In genomic region chr3:53707222-53707621, GRCh38 we compare ENCODE assay signal across 18 cellular contexts.
DNase-seq lines count a peak whose midpoint lies in the region; ATAC-seq and TF ChIP-seq lines count a peak whose summit lies in the region.
"Had no signal": no experiment of that assay in that cellular context is flagged by ENCODE, and none has a peak within 500 bp of the region (broad histone marks: within the 10 kb centered on the region; RNA-seq: fewer than 3 reads in every experiment).

No MANE protein-coding gene starts in this region.

- H3K9me3 ChIP-seq in neural cell (ENCODE audit: low read length), result no peaks in the 10 kb centered on the region
- H3K9me3 ChIP-seq in SK-N-SH, result no peaks in the 10 kb centered on the region
- H3K9me3 ChIP-seq: BE2C had no signal

- no peaks in the 10 kb centered on the region for H3K27me3 ChIP-seq in HL-60 (ENCODE audit: insufficient read depth, poor library complexity, severe bottlenecking)
- no peaks in the 10 kb centered on the region for H3K27me3 ChIP-seq in neural cell (ENCODE audit: insufficient read depth, low read depth, low read length)
- no peaks in the 10 kb centered on the region; the same call in none of the 2 replicates for H3K27me3 ChIP-seq in SK-N-SH (ENCODE audit: insufficient read depth)
- H3K27me3 ChIP-seq: BE2C had no signal

- H3K27ac Mint-ChIP-seq in CD14-positive monocyte, result no peak overlapping the region
- H3K27ac Mint-ChIP-seq: CD4-positive, CD25-positive, alpha-beta regulatory T cell had no signal

- H3K27ac ChIP-seq in HL-60 (replicated peaks) (peak overlapping the region; percentile 72), neural cell (ENCODE audit: low read length) (no peak overlapping the region), SK-N-SH (ENCODE audit: low read depth in 2 of 2, low read length in 1 of 2) (no peak overlapping the region)
- H3K27ac ChIP-seq: PC-9 had no signal

- peak overlapping the region; percentile 14 for H3K4me2 ChIP-seq in neural cell (ENCODE audit: low read length)
- no peak overlapping the region for H3K4me2 ChIP-seq in SK-N-SH
- H3K4me2 ChIP-seq: PC-9 had no signal

- H3K79me2 ChIP-seq in neural cell (replicated peaks; ENCODE audit: insufficient read depth, low read length) (no peaks in the 10 kb centered on the region), SK-N-SH (ENCODE audit: insufficient read depth) (no peaks in the 10 kb centered on the region)

- H4K20me1 ChIP-seq in neural cell (ENCODE audit: insufficient read depth) (no peaks in the 10 kb centered on the region), SK-N-SH (ENCODE audit: insufficient read depth) (no peaks in the 10 kb centered on the region)

- TF ChIP-seq CTCF in HL-60 (IDR thresholded peaks at IDR 0.05; ENCODE audit: insufficient read depth, low read length), result no peak
- no peak for TF ChIP-seq CTCF in neural cell (IDR thresholded peaks at IDR 0.05; ENCODE audit: poor library complexity, severe bottlenecking)
- TF ChIP-seq CTCF in CD14-positive monocyte (IDR thresholded peaks at IDR 0.05), result no peak
- TF ChIP-seq CTCF in SK-N-SH (IDR thresholded peaks at IDR 0.05), result no peak

- H3K36me3 ChIP-seq in neural cell (ENCODE audit: insufficient read depth, low read length) (no peaks in the 10 kb centered on the region), SK-N-SH (replicated peaks in 1 of 2; ENCODE audit: control insufficient read depth in 1 of 2, insufficient read depth in 2 of 2, low read length in 1 of 2) (no peaks in the 10 kb centered on the region)
- H3K36me3 ChIP-seq: BE2C had no signal

- H3K36me3 Mint-ChIP-seq in CD14-positive monocyte, result no peaks in the 10 kb centered on the region
- H3K36me3 Mint-ChIP-seq: CD4-positive, CD25-positive, alpha-beta regulatory T cell had no signal

- no peaks in the 10 kb centered on the region for H3K9me3 Mint-ChIP-seq in CD14-positive monocyte
- H3K9me3 Mint-ChIP-seq: CD4-positive, CD25-positive, alpha-beta regulatory T cell had no signal

- peaks cover 13% of the 10 kb centered on the region for H3K4me1 Mint-ChIP-seq in CD14-positive monocyte

- no peak overlapping the region for H2AFZ ChIP-seq in neural cell (ENCODE audit: low read depth, low read length)
- H2AFZ ChIP-seq in SK-N-SH (ENCODE audit: low read depth), result no peak overlapping the region
- H2AFZ ChIP-seq: PC-9 had no signal

- no peak overlapping the region for H3K4me3 Mint-ChIP-seq in CD14-positive monocyte
- H3K4me3 Mint-ChIP-seq: CD4-positive, CD25-positive, alpha-beta regulatory T cell had no signal

- no peak for DNase-seq in HL-60 (ENCODE audit: low read depth in 1 of 2, low spot score in 1 of 2)
- DNase-seq in ecto neural progenitor cell (ENCODE audit: low spot score), result peak; percentile 19
- DNase-seq in left ventricle myocardium superior, result no peak
- DNase-seq in CD14-positive monocyte (ENCODE audit: low spot score), result no peak
- no peak for DNase-seq in SK-N-SH
- DNase-seq: BE2C; CD4-positive, CD25-positive, alpha-beta regulatory T cell; COR-L47; DMS79 treated with DMSO at 0.1 percent for 48 hours; Kasumi-1; NCI-H1694 treated with DMSO at 0.1 percent for 48 hours; NCI-H2081 treated with DMSO at 0.1 percent for 48 hours; NCI-H2171 treated with DMSO at 0.1 percent for 48 hours; NCI-H446; PC-9; SIG-M5 had no signal

- POLR2A ChIA-PET in SK-N-SH (lab: Yijun Ruan, JAX), result no interaction called here

- no peak for TF ChIP-seq EP300 in neural cell (conservative IDR thresholded peaks at IDR 0.05; ENCODE audit: poor library complexity, severe bottlenecking)
- TF ChIP-seq EP300 in SK-N-SH (IDR thresholded peaks at IDR 0.05; ENCODE audit: borderline replicate concordance in 1 of 2, low read depth in 1 of 2, low read length in 1 of 2), result no peak

- H3K9ac ChIP-seq in neural cell (ENCODE audit: low read length) (no peak overlapping the region), SK-N-SH (no peak overlapping the region)

- intact Hi-C loops in left ventricle myocardium superior (cut with micrococcal nuclease) (loop anchor here (5.0 kb wide), 1 partner anchor 405 kb away; no protein-coding TSS in a partner anchor), CD14-positive monocyte (cut with micrococcal nuclease) (loop anchor here (5.0 to 10.0 kb wide), 3 partner anchors 330 to 412 kb away; no protein-coding TSS in a partner anchor)

- H3K4me1 ChIP-seq in SK-N-SH (ENCODE audit: control insufficient read depth in 1 of 2, insufficient read depth in 2 of 2, low read depth in 1 of 2, low read length in 1 of 2), result peaks cover 0 to 39% of the 10 kb centered on the region in 2 experiments; a peak in 1 of 4 replicates
- H3K4me1 ChIP-seq: BE2C had no signal

- ATAC-seq in left ventricle myocardium superior, result peak; percentile 38
- no peak for ATAC-seq in GM18511 (IDR thresholded peaks at IDR 0.05; ENCODE audit: unreplicated experiment)

- H3K4me3 ChIP-seq in HL-60 (replicated peaks; ENCODE audit: insufficient read depth, low read length) (no peak overlapping the region), neural cell (ENCODE audit: low read length) (peak overlapping the region; percentile 16), SK-N-SH (ENCODE audit: low read depth in 2 of 2, low read length in 1 of 2) (no peak overlapping the region)
- H3K4me3 ChIP-seq: PC-9 had no signal

- peaks cover 7 to 14% (median 7%) of the 10 kb centered on the region in 3 donors for H3K27me3 Mint-ChIP-seq in CD14-positive monocyte (ENCODE audit: low read depth in 3 of 3)

- H3F3A ChIP-seq in neural cell (ENCODE audit: insufficient read depth, low read length, poor library complexity, severe bottlenecking), result no peaks in the 10 kb centered on the region
- H3F3A ChIP-seq in SK-N-SH (replicated peaks; ENCODE audit: insufficient read depth), result no peaks in the 10 kb centered on the region

- H3K9me2 ChIP-seq in neural cell (ENCODE audit: insufficient read depth, low read length) (no peaks in the 10 kb centered on the region), SK-N-SH (no peaks in the 10 kb centered on the region)

- CTCF ChIA-PET in SK-N-SH (lab: Yijun Ruan, JAX), result interaction anchor here (0.6 to 9.0 kb wide), 11 partner anchors 9 to 344 kb away, joined by 3 to 149 read pairs (median 16); no protein-coding TSS in a partner anchor

- TF ChIP-seq RAD21 in neural cell (conservative IDR thresholded peaks at IDR 0.05) (no peak), SK-N-SH (IDR thresholded peaks at IDR 0.05; ENCODE audit: low read length) (no peak)

TF ChIP-seq in neural cell, 6 proteins besides CTCF, POLR2A, EP300 and RAD21 (continues in another document):
- TF ChIP-seq REST (IDR thresholded peaks at IDR 0.05; ENCODE audit: borderline replicate concordance) (no peak), MXI1 (conservative IDR thresholded peaks at IDR 0.05; ENCODE audit: poor library complexity, severe bottlenecking) (no peak), POLR2AphosphoS5 (IDR thresholded peaks at IDR 0.05) (no peak), SMC3 (conservative IDR thresholded peaks at IDR 0.05; ENCODE audit: poor library complexity) (no peak)

TF ChIP-seq in SK-N-SH, 30 proteins besides CTCF, POLR2A, EP300 and RAD21:
- no peak for TF ChIP-seq FOXM1 (IDR thresholded peaks at IDR 0.05; ENCODE audit: low read depth)
- TF ChIP-seq RCOR1 (IDR thresholded peaks at IDR 0.05; ENCODE audit: low read length), result no peak
- TF ChIP-seq RFX5 (IDR thresholded peaks at IDR 0.05; ENCODE audit: low read length), result no peak
- TF ChIP-seq USF1 (IDR thresholded peaks at IDR 0.05; ENCODE audit: borderline replicate concordance, low read depth), result no peak
TF ChIP-seq in SK-N-SH: peak in this region for 0.
